Comparison of ENCODE assay signal across 8 cellular contexts in the genomic region with DNA sequence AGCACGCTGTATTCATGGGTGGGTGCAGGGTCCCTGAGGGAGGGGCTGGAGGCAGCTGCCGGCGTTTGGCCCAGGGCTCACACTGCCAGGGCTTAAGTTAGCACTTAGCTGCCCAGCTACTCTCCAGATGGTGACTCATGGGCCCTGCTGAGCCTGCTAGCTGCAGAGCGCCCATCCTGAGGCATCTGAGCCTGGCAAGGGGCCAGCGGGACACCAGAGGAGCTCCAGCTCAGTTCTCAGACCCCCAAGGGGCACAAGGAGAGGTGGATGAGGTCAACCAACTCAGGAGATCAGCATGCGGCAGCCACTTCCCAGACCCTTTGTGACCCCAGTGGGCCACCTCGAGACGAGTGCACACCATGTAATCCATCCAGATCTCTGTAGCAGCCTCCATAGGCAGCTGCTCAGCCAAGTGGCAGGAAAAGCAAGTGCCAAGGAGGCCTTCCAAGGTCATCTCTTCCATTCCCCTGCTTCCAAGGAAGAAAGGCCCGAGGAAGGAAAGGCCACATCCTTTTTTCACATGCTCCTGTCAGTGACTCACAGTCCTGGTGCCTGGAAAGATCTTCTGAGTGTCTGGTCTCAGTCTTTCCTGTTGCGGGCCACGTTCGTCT. TPM values are rescaled to one million over a fixed set of nuclear protein-coding genes. Genes with fewer than 3 reads are reported as not detected.
DNase-seq lines count a peak whose midpoint lies in the region; ATAC-seq, FAIRE-seq and TF ChIP-seq lines count a peak whose summit lies in the region.

No MANE protein-coding gene starts in this region.

- H2BK12ac ChIP-seq in neuronal stem cell (ENCODE audit: low read length) = no peak overlapping the region

- H4K20me1 ChIP-seq in PC-9 (ENCODE audit: insufficient read depth) (no peaks in the 10 kb centered on the region), endothelial cell of umbilical vein (replicated peaks; ENCODE audit: control insufficient read depth, extremely low read depth, insufficient read depth, low read length) (no peaks in the 10 kb centered on the region)

- H3K9me3 ChIP-seq in PC-9 (ENCODE audit: insufficient read depth, low read depth) (no peaks in the 10 kb centered on the region), endothelial cell of umbilical vein (replicated peaks; ENCODE audit: control insufficient read depth, insufficient read depth, low read length) (no peaks in the 10 kb centered on the region), neuronal stem cell (replicated peaks in 1 of 2; ENCODE audit: control insufficient read depth in 2 of 2, insufficient read depth in 1 of 2, low read depth in 1 of 2, low read length in 2 of 2) (no peaks in the 10 kb centered on the region), lower lobe of right lung (no peaks in the 10 kb centered on the region)

- no peak overlapping the region for H2BK5ac ChIP-seq in neuronal stem cell (ENCODE audit: low read length)

- POLR2A ChIA-PET in PC-9 (lab: Charles Lee; ENCODE audit: unreplicated experiment) = interaction anchor here (0.5 to 0.6 kb wide), 3 partner anchors 125 to 509 kb away, joined by 3 to 5 read pairs (median 4); a partner anchor contains a TSS
- POLR2A ChIA-PET in endothelial cell of umbilical vein (lab: Charles Lee) = no interaction called here

- dilution Hi-C loops in endothelial cell of umbilical vein (cut with MboI; ENCODE audit: extremely low pct_ligation_motif_present, low sequenced_read_pairs) = no loop called here

- peaks cover 10% of the 10 kb centered on the region for H3K79me1 ChIP-seq in neuronal stem cell (ENCODE audit: low read depth, low read length)

- H4K91ac ChIP-seq in neuronal stem cell (ENCODE audit: low read depth, low read length, poor library complexity) = no peak overlapping the region

- BruUV-seq in PC-9 (replicated peaks; lab: Mats Ljungman, UMichigan) (no TSS peak), endothelial cell of umbilical vein (replicated peaks; lab: Mats Ljungman, UMichigan) (no TSS peak)

- peak overlapping the region; percentile 48 for H3K27ac ChIP-seq in PC-9
- H3K27ac ChIP-seq in endothelial cell of umbilical vein (ENCODE audit: insufficient read depth, low read depth, low read length) = peak overlapping the region; percentile 36
- H3K27ac ChIP-seq in neuronal stem cell (replicated peaks; ENCODE audit: low read length) = no peak overlapping the region
- no peak overlapping the region for H3K27ac ChIP-seq in lower lobe of right lung

- CTCF ChIA-PET in PC-9 (lab: Charles Lee) = interaction anchor here (0.9 kb wide), 1 partner anchor 117 kb away, joined by 3 read pairs; no protein-coding TSS in a partner anchor
- CTCF ChIA-PET in endothelial cell of umbilical vein (lab: Charles Lee) = interaction anchor here (0.6 to 2.3 kb wide), 13 partner anchors 8 to 261 kb away, joined by 3 to 11 read pairs (median 3); no protein-coding TSS in a partner anchor

- H4K8ac ChIP-seq in neuronal stem cell (ENCODE audit: low read depth, low read length) = no peak overlapping the region

- H3K4me1 ChIP-seq in PC-9 (replicated peaks; ENCODE audit: insufficient read depth) (peaks cover 67% of the 10 kb centered on the region), endothelial cell of umbilical vein (ENCODE audit: control insufficient read depth, extremely low read depth, insufficient read depth, low read length) (peaks cover 35% of the 10 kb centered on the region), neuronal stem cell (ENCODE audit: control insufficient read depth in 2 of 2, insufficient read depth in 1 of 2, low read depth in 1 of 2, low read length in 2 of 2) (peaks cover 49 to 61% of the 10 kb centered on the region in 2 donors), lower lobe of right lung (peaks cover 28% of the 10 kb centered on the region)

- H3K4me2 ChIP-seq in PC-9 (peak overlapping the region; percentile 47), endothelial cell of umbilical vein (ENCODE audit: insufficient read depth, low read length) (peak overlapping the region; percentile 3), neuronal stem cell (ENCODE audit: insufficient read depth, low read length, poor library complexity, severe bottlenecking) (no peak overlapping the region)

- peak; percentile 95 for FAIRE-seq in endothelial cell of umbilical vein (lab: Jason Lieb, UNC)

- H3K79me2 ChIP-seq in PC-9 (ENCODE audit: low read depth) = no peaks in the 10 kb centered on the region
- H3K79me2 ChIP-seq in endothelial cell of umbilical vein (ENCODE audit: control insufficient read depth, insufficient read depth, low read length) = no peaks in the 10 kb centered on the region

- no peak overlapping the region for H3K4me3 ChIP-seq in PC-9
- H3K4me3 ChIP-seq in endothelial cell of umbilical vein (replicated peaks in 1 of 3; ENCODE audit: insufficient read depth in 1 of 3, low read depth in 1 of 3, low read length in 3 of 3) = no peak overlapping the region
- no peak overlapping the region for H3K4me3 ChIP-seq in neuronal stem cell (ENCODE audit: low read length in 2 of 2)
- no peak overlapping the region for H3K4me3 ChIP-seq in lower lobe of right lung

- H3K27me3 ChIP-seq in PC-9 (ENCODE audit: insufficient read depth, low read depth) (no peaks in the 10 kb centered on the region), endothelial cell of umbilical vein (ENCODE audit: control insufficient read depth in 2 of 2, insufficient read depth in 2 of 2, low read length in 2 of 2) (no peaks in the 10 kb centered on the region), neuronal stem cell (ENCODE audit: control insufficient read depth in 3 of 3, insufficient read depth in 3 of 3, low read depth in 1 of 3, low read length in 3 of 3) (no peaks in the 10 kb centered on the region), lower lobe of right lung (ENCODE audit: low read depth) (no peaks in the 10 kb centered on the region)

- peak; percentile 96 for DNase-seq in Daoy (ENCODE audit: low read depth)
- DNase-seq in PC-9 = peak; percentile 81 to 83
- DNase-seq in endothelial cell of umbilical vein (ENCODE audit: low read depth, low spot score) = peak; percentile 85
- DNase-seq in neuronal stem cell (ENCODE audit: low spot score) = no peak
- no peak for DNase-seq in cerebellar nuclear complex (lab: John Stamatoyannopoulos, UW)
- DNase-seq in NCI-H2029 treated with DMSO at 0.1 percent for 48 hours (lab: John Stamatoyannopoulos, UW) = no peak
- no peak for DNase-seq in lower lobe of right lung

- TF ChIP-seq CTCF in PC-9 (conservative IDR thresholded peaks at IDR 0.05) = no peak
- no peak for TF ChIP-seq CTCF in endothelial cell of umbilical vein (IDR thresholded peaks at IDR 0.05; ENCODE audit: extremely low read depth in 1 of 2, insufficient read depth in 1 of 2, low read depth in 1 of 2, low read length in 2 of 2)
- TF ChIP-seq CTCF in lower lobe of right lung (IDR thresholded peaks at IDR 0.05) = no peak

- H3K36me3 ChIP-seq in PC-9 (ENCODE audit: low read depth) = no peaks in the 10 kb centered on the region
- peaks cover 0 to 5% of the 10 kb centered on the region in 2 experiments for H3K36me3 ChIP-seq in endothelial cell of umbilical vein (ENCODE audit: control insufficient read depth in 2 of 2, extremely low read depth in 1 of 2, insufficient read depth in 2 of 2, low read length in 2 of 2)
- H3K36me3 ChIP-seq in neuronal stem cell (replicated peaks in 1 of 2; ENCODE audit: control insufficient read depth in 2 of 2, insufficient read depth in 2 of 2, low read length in 2 of 2) = peaks cover 20 to 87% of the 10 kb centered on the region in 2 donors
- H3K36me3 ChIP-seq in lower lobe of right lung = peaks cover 24% of the 10 kb centered on the region

- no peak overlapping the region for H3K9ac ChIP-seq in endothelial cell of umbilical vein (replicated peaks; ENCODE audit: extremely low read depth, insufficient read depth, low read length)
- H3K9ac ChIP-seq in neuronal stem cell (ENCODE audit: low read depth, low read length, poor library complexity) = no peak overlapping the region

- no peak overlapping the region for H3K14ac ChIP-seq in neuronal stem cell (ENCODE audit: low read length)

- H3K9me2 ChIP-seq in PC-9 (ENCODE audit: insufficient read depth) = no peaks in the 10 kb centered on the region

- peak overlapping the region; percentile 57 for H2AK5ac ChIP-seq in neuronal stem cell (ENCODE audit: low read depth, low read length)

- H2BK15ac ChIP-seq in neuronal stem cell (ENCODE audit: low read length) = no peak overlapping the region

- no peak for TF ChIP-seq POLR2A in endothelial cell of umbilical vein (IDR thresholded peaks at IDR 0.05; ENCODE audit: low read depth, low read length)

- no peak overlapping the region for H2BK120ac ChIP-seq in neuronal stem cell (ENCODE audit: low read depth, low read length)

- no CpG with 5 or more reads among the region's 12 CpGs for WGBS in neuronal stem cell (ENCODE audit: extremely low coverage in 2 of 2, insufficient read length in 2 of 2, insufficient replicate concordance in 1 of 2), 2 donors

- H2AFZ ChIP-seq in PC-9 (no peak overlapping the region), endothelial cell of umbilical vein (ENCODE audit: low read depth, low read length) (no peak overlapping the region), neuronal stem cell (ENCODE audit: low read length) (no peak overlapping the region)

- no peak overlapping the region for H3K4ac ChIP-seq in neuronal stem cell (ENCODE audit: low read length)

- intact Hi-C loops in PC-9 (cut with micrococcal nuclease; ENCODE audit: unreplicated experiment) (loop anchor here (5.0 kb wide), 1 partner anchor 34 kb away; a partner anchor contains a TSS), endothelial cell of umbilical vein (cut with micrococcal nuclease) (loop anchor here (1.0 kb wide), 2 partner anchors 20 to 35 kb away; a partner anchor contains a TSS), lower lobe of right lung (cut with DNase I) (no loop called here)

- H3K9me1 ChIP-seq in endothelial cell of umbilical vein (replicated peaks; ENCODE audit: control insufficient read depth, extremely low read depth, insufficient read depth, low read length) = no peaks in the 10 kb centered on the region

- H3F3A ChIP-seq in PC-9 (ENCODE audit: insufficient read depth, low read depth) = peaks cover 44% of the 10 kb centered on the region

- H3K23ac ChIP-seq in neuronal stem cell (ENCODE audit: low read depth, low read length, poor library complexity) = no peak overlapping the region

- ATAC-seq in HG02885 (IDR thresholded peaks at IDR 0.05; ENCODE audit: poor library complexity, unreplicated experiment) = no peak
- no peak for ATAC-seq in lower lobe of right lung

- H3K18ac ChIP-seq in neuronal stem cell (ENCODE audit: low read length) = peak overlapping the region; percentile 4

RNA-seq across cellular contexts. Expression of a gene that starts 35.3 kb away (rescaled TPM):
- 3.0 and 3.7 TPM in 2 replicates for total RNA-seq in Daoy (2014; rRNA removed; shearing (Covaris generic))
- total RNA-seq in PC-9 (2021) = 26.0 and 29.4 TPM in 2 replicates
- total RNA-seq in endothelial cell of umbilical vein = 23.9 and 24.4 TPM in 2 replicates
- 5.6 and 6.1 TPM in 2 replicates for polyA plus RNA-seq in endothelial cell of umbilical vein
- 5.6 and 7.2 TPM in 2 replicates for polyA plus RNA-seq in endothelial cell of umbilical vein (2011; cell fraction: cytosol; rRNA removed)
- 7.6 and 7.8 TPM in 2 replicates for polyA plus RNA-seq in endothelial cell of umbilical vein (2011; cell fraction: nucleus; rRNA removed)
- 13.1 and 16.9 TPM in 2 replicates for polyA plus RNA-seq in endothelial cell of umbilical vein (2012)
- polyA minus RNA-seq in endothelial cell of umbilical vein = 3.0 and 4.0 TPM in 2 replicates
- 9.3 TPM for polyA minus RNA-seq in endothelial cell of umbilical vein (2011; cell fraction: cytosol; rRNA and poly(A)+ RNA removed)
- 2.9 and 4.7 TPM in 2 replicates for polyA minus RNA-seq in endothelial cell of umbilical vein (2011; cell fraction: nucleus; rRNA and poly(A)+ RNA removed)
- 43.1 TPM for polyA plus RNA-seq in neuronal stem cell (2013, experiment 1 of 2)
- polyA plus RNA-seq in neuronal stem cell (2013, experiment 2 of 2) = 44.6 TPM
- 30.0 TPM for total RNA-seq in lower lobe of right lung

RNA-seq across cellular contexts. Expression of a gene that starts 56.8 kb away (rescaled TPM):
- total RNA-seq in Daoy (2014; rRNA removed; shearing (Covaris generic)) = 45.7 and 53.7 TPM in 2 replicates
- total RNA-seq in PC-9 (2021) = 19.4 and 22.6 TPM in 2 replicates
- 32.4 and 45.8 TPM in 2 replicates for total RNA-seq in endothelial cell of umbilical vein
- polyA plus RNA-seq in endothelial cell of umbilical vein = 74.1 and 81.6 TPM in 2 replicates
- polyA plus RNA-seq in endothelial cell of umbilical vein (2011; cell fraction: cytosol; rRNA removed) = 60.0 and 83.2 TPM in 2 replicates
- polyA plus RNA-seq in endothelial cell of umbilical vein (2011; cell fraction: nucleus; rRNA removed) = 54.1 and 56.1 TPM in 2 replicates
- polyA plus RNA-seq in endothelial cell of umbilical vein (2012) = 20.0 and 24.3 TPM in 2 replicates
- polyA minus RNA-seq in endothelial cell of umbilical vein = 17.4 and 25.5 TPM in 2 replicates
- not detected for polyA minus RNA-seq in endothelial cell of umbilical vein (2011; cell fraction: cytosol; rRNA and poly(A)+ RNA removed)
- polyA minus RNA-seq in endothelial cell of umbilical vein (2011; cell fraction: nucleus; rRNA and poly(A)+ RNA removed) = 8.0 and 14.1 TPM in 2 replicates
- polyA plus RNA-seq in neuronal stem cell (2013, experiment 1 of 2) = 73.1 TPM
- polyA plus RNA-seq in neuronal stem cell (2013, experiment 2 of 2) = 65.6 TPM
- total RNA-seq in lower lobe of right lung = 10.6 TPM

Comparison
In these comparisons a context has a peak if more than half of its experiments do, and no peak if none do; other contexts are left out.
1. DNase-seq: peak in Daoy (single experiment), PC-9 (2 of 2) and endothelial cell of umbilical vein (single experiment); none in neuronal stem cell (single experiment), cerebellar nuclear complex (0 of 2), NCI-H2029 treated with DMSO at 0.1 percent for 48 hours (single experiment) and lower lobe of right lung (single experiment).
2. H3K27ac ChIP-seq: peak in PC-9 (single experiment) and endothelial cell of umbilical vein (single experiment); none in neuronal stem cell (single experiment) and lower lobe of right lung (single experiment).